ENCODE assay signal across 9 cellular contexts in genomic region chr19:13588953-13589833, GRCh38.
DNase-seq lines count a peak whose midpoint lies in the region; ATAC-seq, FAIRE-seq and TF ChIP-seq lines count a peak whose summit lies in the region.
"Had no signal": no experiment of that assay in that cellular context is flagged by ENCODE, and none has a peak within 500 bp of the region (broad histone marks: within the 10 kb centered on the region; RNA-seq: fewer than 3 reads in every experiment).

No MANE protein-coding gene starts in this region.

- H3K27me3 Mint-ChIP-seq in Caco-2 (ENCODE audit: insufficient read depth, unreplicated experiment) = peaks cover 3% of the 10 kb centered on the region

- no peaks in the 10 kb centered on the region for H3K27me3 ChIP-seq in Caco-2 (replicated peaks; ENCODE audit: control insufficient read depth, insufficient read depth, low read length)
- peaks cover 68% of the 10 kb centered on the region for H3K27me3 ChIP-seq in gastroesophageal sphincter
- H3K27me3 ChIP-seq in pancreas = peaks cover 0 to 12% (median 0%) of the 10 kb centered on the region in 4 donors
- H3K27me3 ChIP-seq in tibial nerve = peaks cover 0 to 27% of the 10 kb centered on the region in 2 donors

- H3K4me1 ChIP-seq in Caco-2 (no peaks in the 10 kb centered on the region), gastroesophageal sphincter (peaks cover 0 to 6% (median 0%) of the 10 kb centered on the region in 3 donors), pancreas (no peaks in the 10 kb centered on the region), tibial nerve (no peaks in the 10 kb centered on the region)

- H3K27ac ChIP-seq in gastroesophageal sphincter = no peak overlapping the region
- no peak overlapping the region for H3K27ac ChIP-seq in pancreas
- no peak overlapping the region for H3K27ac ChIP-seq in tibial nerve

- no peaks in the 10 kb centered on the region for H3K36me3 Mint-ChIP-seq in Caco-2 (ENCODE audit: insufficient read depth, unreplicated experiment)

- H3K9me3 ChIP-seq in Caco-2 (no peaks in the 10 kb centered on the region), gastroesophageal sphincter (no peaks in the 10 kb centered on the region), pancreas (no peaks in the 10 kb centered on the region), tibial nerve (no peaks in the 10 kb centered on the region)

- TF ChIP-seq EP300 in gastroesophageal sphincter (IDR thresholded peaks at IDR 0.05) = no peak
- TF ChIP-seq EP300 in tibial nerve (IDR thresholded peaks at IDR 0.05) = no peak

- POLR2A ChIA-PET in Caco-2 (lab: Charles Lee) = interaction anchor here (0.5 kb wide), 1 partner anchor 311 kb away, joined by 3 read pairs; no protein-coding TSS in a partner anchor

- BruUV-seq in Caco-2 (replicated peaks; lab: Mats Ljungman, UMichigan) = no TSS peak

- H3K4me3 ChIP-seq in Caco-2 (ENCODE audit: low read depth, low read length) (no peak overlapping the region), gastroesophageal sphincter (no peak overlapping the region), pancreas (no peak overlapping the region), tibial nerve (no peak overlapping the region)

- H3K36me3 ChIP-seq in Caco-2 (ENCODE audit: control insufficient read depth, insufficient read depth, low read length) (no peaks in the 10 kb centered on the region), gastroesophageal sphincter (no peaks in the 10 kb centered on the region), pancreas (no peaks in the 10 kb centered on the region), tibial nerve (no peaks in the 10 kb centered on the region)

- no peak overlapping the region for H3K4me3 Mint-ChIP-seq in Caco-2 (ENCODE audit: unreplicated experiment)

- ATAC-seq in gastroesophageal sphincter = peak; percentile 74
- ATAC-seq in pancreas = peak; percentile 69 to 96 (median 94)
- no peak for ATAC-seq in HG02763 (IDR thresholded peaks at IDR 0.05; ENCODE audit: unreplicated experiment)

- 36 to 46% methylated on average over 11 to 12 of the region's 29 CpGs for WGBS in gastroesophageal sphincter (ENCODE audit: low coverage in 1 of 2), 2 donors
- 20 to 21% methylated on average over 29 of the region's 29 CpGs for WGBS in pancreas, 2 donors
- WGBS in tibial nerve, 2 donors = 28% methylated on average over 29 of the region's 29 CpGs

- intact Hi-C loops in Caco-2 (cut with micrococcal nuclease; ENCODE audit: unreplicated experiment) (loop anchor here (1.0 kb wide), 1 partner anchor 312 kb away; no protein-coding TSS in a partner anchor), pancreas (cut with DNase I) (loop anchor here in 2 of 3 donors (5.0 kb wide), 1 partner anchor 312 kb away; no protein-coding TSS in a partner anchor)

- in situ Hi-C loops in SK-MEL-5 (cut with HindIII; ENCODE audit: low pct_unique_long_range_greater_than_20kb, low sequenced_read_pairs) = no loop called here

- CTCF ChIA-PET in Caco-2 (lab: Charles Lee) = interaction anchor here (1.0 to 2.0 kb wide), 2 partner anchors 22 to 312 kb away, joined by 3 to 15 read pairs; no protein-coding TSS in a partner anchor

- peak; percentile 61 to 81 for DNase-seq in Caco-2
- peak; percentile 83 for DNase-seq in HTR-8/SVneo (ENCODE audit: insufficient read length, low spot score)
- DNase-seq in SK-MEL-5 (ENCODE audit: low read depth, low spot score) = peak; percentile 66
- peak; percentile 57 for DNase-seq in activated gamma-delta T cell (lab: John Stamatoyannopoulos, UW)
- peak; percentile 32 to 94 (median 70) for DNase-seq in pancreas
- peak; percentile 52 to 76 for DNase-seq in tibial nerve (ENCODE audit: low spot score in 2 of 2)

- H3K4me1 Mint-ChIP-seq in Caco-2 (ENCODE audit: low read depth, unreplicated experiment) = no peaks in the 10 kb centered on the region

- TF ChIP-seq CTCF in Caco-2 (IDR thresholded peaks at IDR 0.05; ENCODE audit: insufficient read depth in 1 of 2, low read depth in 1 of 2, low read length in 1 of 2, severe bottlenecking in 1 of 2, unreplicated experiment in 1 of 2) (peak; percentile 85 to 91), gastroesophageal sphincter (IDR thresholded peaks at IDR 0.05) (peak; percentile 88 to 98 (median 92)), pancreas (IDR thresholded peaks at IDR 0.05) (peak; percentile 93 to 98 (median 96)), tibial nerve (IDR thresholded peaks at IDR 0.05) (peak; percentile 89 to 95 (median 91))

- TF ChIP-seq POLR2A in gastroesophageal sphincter (IDR thresholded peaks at IDR 0.05) (no peak), tibial nerve (IDR thresholded peaks at IDR 0.05) (no peak)

- FAIRE-seq in HTR-8/SVneo (lab: Jason Lieb, UNC) = peak; percentile 93
- FAIRE-seq in pancreas (lab: Jason Lieb, UNC) = no peak
- FAIRE-seq: colon had no signal

- no peaks in the 10 kb centered on the region for H3K9me3 Mint-ChIP-seq in Caco-2 (ENCODE audit: unreplicated experiment)

- no peak overlapping the region for H3K27ac Mint-ChIP-seq in Caco-2 (ENCODE audit: unreplicated experiment)
